ENCODE assay signal across 5 cellular contexts in genomic region chr3:96877510-96877909, GRCh38.
"Had no signal": no experiment of that assay in that cellular context is flagged by ENCODE, and none has a peak within 500 bp of the region (broad histone marks: within the 10 kb centered on the region; RNA-seq: fewer than 3 reads in every experiment).

No MANE protein-coding gene starts in this region.

- FAIRE-seq: HTR-8/SVneo had no signal

- DNase-seq: KBM-7, KG1 had no signal

- H3K4me2 ChIP-seq: KMS-11 had no signal

- H3K27ac ChIP-seq: HL-60, KMS-11 had no signal

- H3K9ac ChIP-seq: KMS-11 had no signal
